Comparison of ENCODE assay signal across 1 cellular context in genomic region chr3:15387171-15387581, GRCh38.
A peak's percentile ranks its signal among the peaks of the same experiment; 100 is the strongest.
TF ChIP-seq lines count a peak whose summit lies in the region.

No MANE protein-coding gene starts in this region.

TF ChIP-seq in SK-N-SH, 30 proteins besides CTCF, POLR2A, EP300 and RAD21 (continued from another document):
- no peak for TF ChIP-seq USF1 (IDR thresholded peaks at IDR 0.05; ENCODE audit: borderline replicate concordance, low read depth)
- no peak for TF ChIP-seq FOXM1 (IDR thresholded peaks at IDR 0.05; ENCODE audit: low read depth)
- no peak for TF ChIP-seq USF2 (IDR thresholded peaks at IDR 0.05; ENCODE audit: borderline replicate concordance, low read depth, low read length)
- TF ChIP-seq FOSL2 (IDR thresholded peaks at IDR 0.05; ENCODE audit: borderline replicate concordance, low read depth), result peak; percentile 64; the same call in 1 of the 2 replicates
- TF ChIP-seq PBX3 (IDR thresholded peaks at IDR 0.05), result peak; percentile 29
- TF ChIP-seq YY1 (IDR thresholded peaks at IDR 0.05; ENCODE audit: low read depth), result no peak
- no peak for TF ChIP-seq ZBTB33 (IDR thresholded peaks at IDR 0.05; ENCODE audit: borderline replicate concordance, low read depth)
- no peak for TF ChIP-seq MAX (IDR thresholded peaks at IDR 0.05; ENCODE audit: low read depth)
- TF ChIP-seq ELF1 (IDR thresholded peaks at IDR 0.05), result no peak
- TF ChIP-seq RXRA (IDR thresholded peaks at IDR 0.05; ENCODE audit: borderline replicate concordance, low read depth), result peak; percentile 78
- no peak for TF ChIP-seq IRF3 (IDR thresholded peaks at IDR 0.05; ENCODE audit: low read depth, low read length)
- no peak for TF ChIP-seq FOXJ3 (CRISPR knock-in tag; IDR thresholded peaks at IDR 0.05)
